ENCODE assay signal across 16 cellular contexts in the genomic region with DNA sequence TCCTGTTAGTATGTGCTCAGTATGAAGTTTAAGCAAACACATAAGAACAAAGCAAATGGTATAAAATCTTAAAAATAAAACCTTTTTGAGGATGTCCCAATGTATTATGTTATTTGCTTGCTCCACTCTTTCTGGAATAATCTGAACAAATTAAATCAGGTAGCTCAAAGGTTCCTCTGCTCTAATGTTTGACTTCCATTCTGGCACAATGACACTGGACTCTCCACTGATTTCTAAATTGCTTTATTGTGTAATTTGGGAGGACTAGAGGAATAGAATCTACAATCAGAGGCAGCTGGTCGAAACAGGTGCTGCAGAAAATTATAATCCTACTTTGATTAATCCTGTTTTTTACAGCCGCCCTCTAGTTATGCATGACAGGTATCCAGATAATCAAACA.
DNase-seq lines count a peak whose midpoint lies in the region; TF ChIP-seq lines count a peak whose summit lies in the region.
"Had no signal": no experiment of that assay in that cellular context is flagged by ENCODE, and none has a peak within 500 bp of the region (broad histone marks: within the 10 kb centered on the region; RNA-seq: fewer than 3 reads in every experiment).

No MANE protein-coding gene starts in this region.

- H3K36me3 ChIP-seq in Peyer's patch (no peaks in the 10 kb centered on the region), adrenal gland (replicated peaks in 1 of 2) (no peaks in the 10 kb centered on the region)
- H3K36me3 ChIP-seq: BLaER1 had no signal

- no peaks in the 10 kb centered on the region for H3K4me1 ChIP-seq in Peyer's patch
- H3K4me1 ChIP-seq in adrenal gland (replicated peaks in 1 of 2), result no peaks in the 10 kb centered on the region
- H3K4me1 ChIP-seq: BLaER1 had no signal

- 49 to 74% (median 68%) methylated on average over 2 of the region's 2 CpGs for WGBS in adrenal gland, 4 donors

- H3K4me3 ChIP-seq in Peyer's patch, result no peak overlapping the region
- no peak overlapping the region for H3K4me3 ChIP-seq in adrenal gland
- H3K4me3 ChIP-seq: BLaER1 had no signal

- intact Hi-C loops in adrenal gland (cut with DNase I), result no loop called here

- no peak overlapping the region for H3K27ac ChIP-seq in Peyer's patch
- H3K27ac ChIP-seq in adrenal gland, result no peak overlapping the region
- H3K27ac ChIP-seq: 22Rv1, BLaER1 had no signal

- H3K9me3 ChIP-seq in Peyer's patch, result peaks cover 0 to 3% (median 0%) of the 10 kb centered on the region in 4 donors
- H3K9me3 ChIP-seq in adrenal gland (replicated peaks in 1 of 3), result no peaks in the 10 kb centered on the region
- H3K9me3 ChIP-seq: BLaER1 had no signal

- TF ChIP-seq POLR2A in Peyer's patch (IDR thresholded peaks at IDR 0.05) (no peak), adrenal gland (IDR thresholded peaks at IDR 0.05) (no peak)

- no peak for TF ChIP-seq CTCF in Peyer's patch (IDR thresholded peaks at IDR 0.05)
- TF ChIP-seq CTCF in adrenal gland (IDR thresholded peaks at IDR 0.05), result no peak

- DNase-seq in DMS153 (lab: John Stamatoyannopoulos, UW), result peak; percentile 54
- no peak for DNase-seq in DMS153 treated with DMSO at 0.1 percent for 48 hours (lab: John Stamatoyannopoulos, UW; ENCODE audit: unreplicated experiment)
- DNase-seq in NCI-H1694 (lab: John Stamatoyannopoulos, UW), result peak; percentile 1
- DNase-seq in NCI-H526 treated with DMSO at 0.1 percent for 48 hours (lab: John Stamatoyannopoulos, UW), result peak; percentile 2
- peak; percentile 78 for DNase-seq in SHP77 treated with DMSO at 0.1 percent for 48 hours (lab: John Stamatoyannopoulos, UW)
- no peak for DNase-seq in NOMO-1 treated with dmso at 0.1 percent for 144 hours (lab: John Stamatoyannopoulos, UW; ENCODE audit: unreplicated experiment)
- no peak for DNase-seq in Peyer's patch
- no peak for DNase-seq in adrenal gland
- DNase-seq: CD8-positive, alpha-beta memory T cell; KBM-7; NCI-H187; NCI-H2227 treated with DMSO at 0.1 percent for 48 hours; Right ventricle myocardium superior; T-helper 2 cell had no signal

- no peaks in the 10 kb centered on the region for H3K27me3 ChIP-seq in Peyer's patch
- H3K27me3 ChIP-seq in adrenal gland, result no peaks in the 10 kb centered on the region
- H3K27me3 ChIP-seq: BLaER1 had no signal

Comparison
In these comparisons a context has a peak if more than half of its experiments do, and no peak if none do; other contexts are left out.
1. DNase-seq: peak in DMS153 (single experiment), NCI-H1694 (single experiment), NCI-H526 treated with DMSO at 0.1 percent for 48 hours (single experiment) and SHP77 treated with DMSO at 0.1 percent for 48 hours (single experiment); none in DMS153 treated with DMSO at 0.1 percent for 48 hours (single experiment), NOMO-1 treated with dmso at 0.1 percent for 144 hours (single experiment), Peyer's patch (0 of 3) and adrenal gland (0 of 7).